Comparison of ENCODE assay signal across 28 cellular contexts in the genomic region with DNA sequence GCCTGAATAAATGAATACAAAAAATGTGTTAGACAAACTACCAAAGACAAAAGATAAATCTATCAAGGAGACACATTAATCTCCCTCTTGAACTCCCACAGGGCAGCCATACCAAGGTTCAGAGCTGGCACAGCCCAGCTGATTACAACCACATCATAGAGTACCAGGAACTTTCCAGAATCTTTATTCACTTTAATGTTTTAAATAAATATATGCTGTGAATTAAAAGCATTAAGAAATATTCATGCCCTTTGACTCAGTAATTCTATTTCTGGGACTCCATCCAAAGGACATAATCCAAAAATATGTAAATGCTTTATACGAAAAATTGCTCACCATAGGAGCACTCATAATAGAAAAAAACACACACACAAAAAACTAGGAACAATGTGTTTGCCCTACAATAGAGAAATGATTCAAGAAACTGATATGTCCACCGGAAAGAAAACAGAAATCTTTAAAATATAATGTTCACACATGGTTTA.
DNase-seq lines count a peak whose midpoint lies in the region; ATAC-seq lines count a peak whose summit lies in the region.
"Had no signal": no experiment of that assay in that cellular context is flagged by ENCODE, and none has a peak within 500 bp of the region (broad histone marks: within the 10 kb centered on the region; RNA-seq: fewer than 3 reads in every experiment).

No MANE protein-coding gene starts in this region.

- H3K4me3 ChIP-seq in MG63: no peak overlapping the region
- H3K4me3 ChIP-seq in effector memory CD4-positive, alpha-beta T cell (ENCODE audit: insufficient read depth, low read depth, low read length, poor library complexity, severe bottlenecking): no peak overlapping the region
- H3K4me3 ChIP-seq: esophagus muscularis mucosa, GM12878, lung, right lobe of liver, upper lobe of right lung had no signal

- H3K36me3 ChIP-seq in MG63: peaks cover 2% of the 10 kb centered on the region; the same call in 1 of the 2 replicates
- no peaks in the 10 kb centered on the region for H3K36me3 ChIP-seq in effector memory CD4-positive, alpha-beta T cell (ENCODE audit: control insufficient read depth, insufficient read depth, low read length)
- H3K36me3 ChIP-seq: esophagus muscularis mucosa, right lobe of liver, upper lobe of right lung, WERI-Rb-1 had no signal

- H3K9me3 ChIP-seq in MG63: no peaks in the 10 kb centered on the region
- H3K9me3 ChIP-seq in effector memory CD4-positive, alpha-beta T cell (ENCODE audit: control insufficient read depth, low read length): no peaks in the 10 kb centered on the region
- H3K9me3 ChIP-seq: esophagus muscularis mucosa, right lobe of liver, upper lobe of right lung had no signal

- H3K27ac ChIP-seq in effector memory CD4-positive, alpha-beta T cell (ENCODE audit: insufficient read depth, low read length, poor library complexity, severe bottlenecking): no peak overlapping the region
- H3K27ac ChIP-seq: parathyroid adenoma, right lobe of liver, upper lobe of right lung, WERI-Rb-1 had no signal

- peak; percentile 56 for DNase-seq in MG63
- peak; percentile 81 for DNase-seq in dedifferentiated amniotic fluid mesenchymal stem cell (ENCODE audit: extremely low spot score)
- peak; percentile 49 for DNase-seq in fibroblast of the conjunctiva (ENCODE audit: low read depth)
- peak; percentile 83 for DNase-seq in stromal cell of bone marrow (ENCODE audit: low read depth)
- DNase-seq in effector memory CD4-positive, alpha-beta T cell: no peak
- DNase-seq: activated CD4-positive, alpha-beta T cell treated with anti-CD3 and anti-CD28 coated beads, Interleukin-2, amount 10 ng/mL, durations not matched to agents 7 days and 5 days; activated naive CD8-positive, alpha-beta T cell treated with anti-CD3 and anti-CD28 coated beads, Interleukin-2, amount 50 U/mL, for 24 hours; activated T-cell treated with anti-CD3 and anti-CD28 coated beads, Interleukin-2, amount 50 U/mL, for 4 hours; Calu3; DND-41; effector memory CD8-positive, alpha-beta T cell; GOT3; NCI-H1048; NCI-H1694; NCI-H446 treated with DMSO at 0.1 percent for 48 hours; NCI-H82; right lobe of liver; stimulated activated CD4-positive, alpha-beta T cell treated with anti-CD3 and anti-CD28 coated beads, Interleukin-4, amount 100 ng/mL, for 24 hours; T-helper 9 cell; upper lobe of right lung; WERI-Rb-1 had no signal

- no peaks in the 10 kb centered on the region for H3K27me3 ChIP-seq in MG63
- H3K27me3 ChIP-seq in effector memory CD4-positive, alpha-beta T cell (replicated peaks; ENCODE audit: control insufficient read depth, insufficient read depth, low read length, poor library complexity, severe bottlenecking): no peaks in the 10 kb centered on the region
- H3K27me3 ChIP-seq: esophagus muscularis mucosa, right lobe of liver, upper lobe of right lung had no signal

- no peak for ATAC-seq in HG02852 (IDR thresholded peaks at IDR 0.05; ENCODE audit: unreplicated experiment)
- ATAC-seq in HG02840 (IDR thresholded peaks at IDR 0.05; ENCODE audit: low FRiP score, unreplicated experiment): no peak
- ATAC-seq: activated naive CD8-positive, alpha-beta T cell treated with anti-CD3 and anti-CD28 coated beads, Interleukin-2, amount 50 U/mL, for 24 hours; activated T-cell treated with anti-CD3 and anti-CD28 coated beads, Interleukin-2, amount 50 U/mL, for 4 hours; effector memory CD8-positive, alpha-beta T cell; GM12878; right lobe of liver; stimulated activated effector memory CD8-positive, alpha-beta T cell treated with anti-CD3 and anti-CD28 coated beads, Interleukin-12 subunit alpha, Interleukin-12 subunit beta, amount 100 ng/mL, for 72 hours; upper lobe of right lung had no signal

- no peaks in the 10 kb centered on the region for H3K4me1 ChIP-seq in effector memory CD4-positive, alpha-beta T cell (ENCODE audit: control insufficient read depth, insufficient read depth, low read length, poor library complexity, severe bottlenecking)
- H3K4me1 ChIP-seq: parathyroid adenoma, right lobe of liver, upper lobe of right lung had no signal

Comparison
In these comparisons a context has a peak if more than half of its experiments do, and no peak if none do; other contexts are left out.
1. DNase-seq: peak in MG63 (single experiment), dedifferentiated amniotic fluid mesenchymal stem cell (single experiment), fibroblast of the conjunctiva (single experiment) and stromal cell of bone marrow (single experiment); none in effector memory CD4-positive, alpha-beta T cell (0 of 3).